8 cellular contexts compared by ENCODE assay signal in the genomic region with DNA sequence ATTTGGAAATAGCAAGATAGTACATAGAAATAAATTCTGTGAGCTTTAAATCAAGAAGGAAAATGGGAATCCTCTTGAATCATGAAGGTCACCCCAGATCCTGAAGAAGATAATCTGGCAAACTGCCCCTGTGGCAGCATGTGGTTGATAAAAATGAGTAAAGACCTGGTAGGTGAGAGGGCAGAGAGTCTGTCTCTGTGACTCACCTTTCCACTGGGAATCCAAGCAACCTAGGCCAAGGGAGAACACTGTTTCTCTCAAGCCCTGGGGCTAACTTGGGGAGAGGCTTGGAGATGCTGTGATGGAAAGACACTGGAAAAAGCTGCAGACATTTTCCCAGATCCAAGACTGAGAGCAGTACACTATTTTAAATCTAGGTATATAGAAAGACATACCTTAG.
"Had no signal": no experiment of that assay in that cellular context is flagged by ENCODE, and none has a peak within 500 bp of the region (broad histone marks: within the 10 kb centered on the region; RNA-seq: fewer than 3 reads in every experiment).

No MANE protein-coding gene starts in this region.

- DNase-seq: GM23248, GOT3, H7, HFFc6, IMR-90 had no signal

- H3K9ac ChIP-seq: GM23248 had no signal

- H2AFZ ChIP-seq: GM23248 had no signal

- H3K4me3 ChIP-seq: GM23248, HAP-1 had no signal

- FAIRE-seq: HTR-8/SVneo had no signal

- ATAC-seq: HCT116 had no signal

- H3K4me1 ChIP-seq: HAP-1 had no signal

- H3K4me3 Mint-ChIP-seq: HFFc6 had no signal

- H3K36me3 ChIP-seq: HAP-1 had no signal

- H3K27ac ChIP-seq: GM23248 had no signal

- H3K27ac Mint-ChIP-seq: HFFc6 had no signal

- H3K9me3 ChIP-seq: HAP-1 had no signal
